Comparison of ENCODE assay signal across 8 cellular contexts in the genomic region with DNA sequence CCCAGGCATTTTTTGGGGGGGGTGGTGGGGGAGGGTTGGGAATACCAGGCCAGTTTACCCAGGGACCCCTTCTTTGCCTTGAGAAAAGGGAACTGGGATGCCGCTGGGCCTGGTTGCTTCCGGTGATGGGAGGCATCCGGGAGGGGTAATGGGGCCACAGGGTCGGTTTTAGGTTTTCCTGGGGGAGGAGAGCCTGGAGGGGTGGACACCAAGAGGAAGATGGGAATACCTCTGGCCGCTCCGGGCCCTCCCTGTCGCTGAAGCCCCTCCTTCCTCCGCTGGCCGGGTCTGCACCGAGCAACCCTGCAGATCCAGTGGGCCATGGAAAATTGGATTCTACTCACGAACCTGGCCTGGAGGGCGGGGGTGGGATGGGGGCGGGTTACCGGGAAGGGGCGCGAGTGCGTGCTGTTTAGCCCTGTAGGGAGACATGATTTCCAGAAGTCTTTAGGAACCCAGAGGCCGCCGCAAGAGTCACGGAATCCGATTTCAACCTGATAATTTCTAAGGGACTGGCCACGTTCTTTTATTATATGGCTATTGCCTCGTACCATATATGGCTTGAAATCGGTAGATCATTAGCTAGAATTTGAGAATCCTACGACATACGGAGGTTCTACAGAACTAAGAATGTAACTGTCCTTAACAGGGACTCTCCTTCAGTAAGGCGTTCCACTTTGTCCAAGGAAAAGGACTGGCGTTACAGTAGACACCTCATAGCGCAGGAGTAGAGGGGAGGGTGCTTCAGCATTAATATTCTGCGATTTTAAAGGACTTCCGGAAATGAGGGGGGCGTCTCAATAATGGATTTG. TPM values are rescaled to one million over a fixed set of nuclear protein-coding genes. Genes with fewer than 3 reads are reported as not detected.
DNase-seq lines count a peak whose midpoint lies in the region; ATAC-seq and TF ChIP-seq lines count a peak whose summit lies in the region.

No MANE protein-coding gene starts in this region.

- H3K4me1 ChIP-seq in SK-N-SH (ENCODE audit: control insufficient read depth in 1 of 2, insufficient read depth in 2 of 2, low read depth in 1 of 2, low read length in 1 of 2), result peaks cover 0 to 7% of the 10 kb centered on the region in 2 experiments; a peak in 3 of 4 replicates

- H3F3A ChIP-seq in SK-N-SH (replicated peaks; ENCODE audit: insufficient read depth), result peaks cover 9% of the 10 kb centered on the region

- TF ChIP-seq CTCF in SK-N-SH (IDR thresholded peaks at IDR 0.05) (no peak), lower leg skin (IDR thresholded peaks at IDR 0.05) (no peak)

- POLR2A ChIA-PET in SK-N-SH (lab: Yijun Ruan, JAX), result no interaction called here

- no peaks in the 10 kb centered on the region for H3K27me3 ChIP-seq in SK-N-SH (ENCODE audit: insufficient read depth)

- H3K4me1 Mint-ChIP-seq in stimulated activated effector memory CD8-positive, alpha-beta T cell treated with anti-CD3 and anti-CD28 coated beads, Interleukin-12 subunit alpha, Interleukin-12 subunit beta, amount 100 ng/mL, for 72 hours, result peaks cover 39% of the 10 kb centered on the region

- peak overlapping the region; percentile 65 for H3K4me3 Mint-ChIP-seq in stimulated activated effector memory CD8-positive, alpha-beta T cell treated with anti-CD3 and anti-CD28 coated beads, Interleukin-12 subunit alpha, Interleukin-12 subunit beta, amount 100 ng/mL, for 72 hours

- H3K27ac ChIP-seq in SK-N-SH (ENCODE audit: low read depth in 2 of 2, low read length in 1 of 2), result peak overlapping the region; percentile 77 to 82; a peak in 3 of 4 replicates

- intact Hi-C loops in lower leg skin (cut with DNase I; ENCODE audit: low total_unique reads), result no loop called here

- peaks cover 3 to 29% of the 10 kb centered on the region in 2 experiments for H3K36me3 ChIP-seq in SK-N-SH (replicated peaks in 1 of 2; ENCODE audit: control insufficient read depth in 1 of 2, insufficient read depth in 2 of 2, low read length in 1 of 2)

- peak overlapping the region; percentile 98 for H3K9ac ChIP-seq in SK-N-SH

- under 1% methylated on average over 31 of the region's 32 CpGs for WGBS in SK-N-SH (ENCODE audit: low lambda C conversion rate)
- WGBS in lower leg skin, 2 donors, result 1% methylated on average over 31 to 32 of the region's 32 CpGs

- H3K4me3 ChIP-seq in SK-N-SH (ENCODE audit: low read depth in 2 of 2, low read length in 1 of 2), result peak overlapping the region; percentile 64 to 67
- H3K4me3 ChIP-seq in lower leg skin (ENCODE audit: low read depth, poor library complexity, severe bottlenecking), result peak overlapping the region; percentile 97

- peak; percentile 4 for ATAC-seq in HG03097 (IDR thresholded peaks at IDR 0.05; ENCODE audit: low FRiP score, unreplicated experiment)
- no peak for ATAC-seq in stimulated activated effector memory CD8-positive, alpha-beta T cell treated with anti-CD3 and anti-CD28 coated beads, Interleukin-12 subunit alpha, Interleukin-12 subunit beta, amount 100 ng/mL, for 72 hours

- CTCF ChIA-PET in SK-N-SH (lab: Yijun Ruan, JAX), result interaction anchor here (1.2 to 1.4 kb wide), 2 partner anchors 35 to 89 kb away, joined by 3 read pairs; no protein-coding TSS in a partner anchor

- H3K4me2 ChIP-seq in SK-N-SH, result peak overlapping the region; percentile 67

- no peaks in the 10 kb centered on the region for H3K9me2 ChIP-seq in SK-N-SH

- H4K20me1 ChIP-seq in SK-N-SH (ENCODE audit: insufficient read depth), result peaks cover 53% of the 10 kb centered on the region

- H3K9me3 ChIP-seq in SK-N-SH, result no peaks in the 10 kb centered on the region

- TF ChIP-seq POLR2A in lower leg skin (IDR thresholded peaks at IDR 0.05), result no peak

- TF ChIP-seq RAD21 in SK-N-SH (IDR thresholded peaks at IDR 0.05; ENCODE audit: low read length), result no peak

- H3K9me3 Mint-ChIP-seq in stimulated activated effector memory CD8-positive, alpha-beta T cell treated with anti-CD3 and anti-CD28 coated beads, Interleukin-12 subunit alpha, Interleukin-12 subunit beta, amount 100 ng/mL, for 72 hours, result no peaks in the 10 kb centered on the region

- no peak overlapping the region for H2AFZ ChIP-seq in SK-N-SH (ENCODE audit: low read depth)

- peak overlapping the region; percentile 76 for H3K27ac Mint-ChIP-seq in stimulated activated effector memory CD8-positive, alpha-beta T cell treated with anti-CD3 and anti-CD28 coated beads, Interleukin-12 subunit alpha, Interleukin-12 subunit beta, amount 100 ng/mL, for 72 hours

- DNase-seq in DMS79 treated with DMSO at 0.1 percent for 48 hours (lab: John Stamatoyannopoulos, UW) (peak; percentile 21), SK-N-SH (peak; percentile 77), ecto neural progenitor cell (ENCODE audit: low spot score) (peak; percentile 69), lower leg skin (ENCODE audit: low spot score in 2 of 2) (peak in 1 of 2 donors; percentile 89), NCI-H1048 (lab: John Stamatoyannopoulos, UW) (no peak), NCI-H2196 (lab: John Stamatoyannopoulos, UW; ENCODE audit: unreplicated experiment) (no peak)
- no peak for DNase-seq in stimulated activated effector memory CD8-positive, alpha-beta T cell treated with anti-CD3 and anti-CD28 coated beads, Interleukin-12 subunit alpha, Interleukin-12 subunit beta, amount 100 ng/mL, for 72 hours (ENCODE audit: low spot score in 2 of 2)

- peaks cover 40% of the 10 kb centered on the region for H3K36me3 Mint-ChIP-seq in stimulated activated effector memory CD8-positive, alpha-beta T cell treated with anti-CD3 and anti-CD28 coated beads, Interleukin-12 subunit alpha, Interleukin-12 subunit beta, amount 100 ng/mL, for 72 hours

- TF ChIP-seq EP300 in SK-N-SH (IDR thresholded peaks at IDR 0.05; ENCODE audit: borderline replicate concordance in 1 of 2, low read depth in 1 of 2, low read length in 1 of 2), result no peak

- peaks cover 57% of the 10 kb centered on the region for H3K79me2 ChIP-seq in SK-N-SH (ENCODE audit: insufficient read depth)

TF ChIP-seq in SK-N-SH, 30 proteins besides CTCF, POLR2A, EP300 and RAD21:
- TF ChIP-seq MAX (IDR thresholded peaks at IDR 0.05; ENCODE audit: low read depth) (no peak), GATA2 (CRISPR knock-in tag; IDR thresholded peaks at IDR 0.05) (no peak)

RNA-seq across cellular contexts. Expression of gene AKIRIN1, which starts 0.8 kb away (rescaled TPM):
- 37.0 and 50.7 TPM in 2 replicates for polyA plus RNA-seq in SK-N-SH (2012; rRNA removed)
- polyA plus RNA-seq in SK-N-SH (2012; cell fraction: cytosol; rRNA removed), result 55.9 and 65.0 TPM in 2 replicates
- polyA plus RNA-seq in SK-N-SH (2012; cell fraction: nucleus; rRNA removed), result 18.8 and 27.2 TPM in 2 replicates
- total RNA-seq in lower leg skin, result 10 to 100 TPM; 22.3 to 36.8 (median 28.7) TPM

RNA-seq across cellular contexts. Expression of gene NDUFS5, which starts 34.3 kb away (rescaled TPM):
- 881 and 1,097 TPM in 2 replicates for polyA plus RNA-seq in SK-N-SH (2012; rRNA removed)
- polyA plus RNA-seq in SK-N-SH (2012; cell fraction: cytosol; rRNA removed), result 1,429 and 1,910 TPM in 2 replicates
- polyA plus RNA-seq in SK-N-SH (2012; cell fraction: nucleus; rRNA removed), result 183 and 252 TPM in 2 replicates
- 100 to 1,000 TPM; 202 to 542 (median 255) TPM for total RNA-seq in lower leg skin

RNA-seq across cellular contexts. Expression of gene RHBDL2, which starts 50.2 kb away (rescaled TPM):
- polyA plus RNA-seq in SK-N-SH (2012; rRNA removed), result 0.06 and 0.07 TPM in 2 replicates
- polyA plus RNA-seq in SK-N-SH (2012; cell fraction: cytosol; rRNA removed), result 0.03 and 0.04 TPM in 2 replicates
- polyA plus RNA-seq in SK-N-SH (2012; cell fraction: nucleus; rRNA removed), result 0.15 TPM in 1 of 2 replicates, not detected in the other
- total RNA-seq in lower leg skin, result 10 to 100 TPM; 17.0 to 30.6 (median 22.2) TPM

Comparison
In these comparisons a context has a peak if more than half of its experiments do, and no peak if none do; other contexts are left out.
1. DNase-seq: peak in DMS79 treated with DMSO at 0.1 percent for 48 hours (single experiment), SK-N-SH (single experiment) and ecto neural progenitor cell (single experiment); none in stimulated activated effector memory CD8-positive, alpha-beta T cell treated with anti-CD3 and anti-CD28 coated beads, Interleukin-12 subunit alpha, Interleukin-12 subunit beta, amount 100 ng/mL, for 72 hours (0 of 2), NCI-H1048 (single experiment) and NCI-H2196 (single experiment).